Comparison of ENCODE assay signal across 1 cellular context in genomic region chr20:46640044-46640443, GRCh38.
TF ChIP-seq lines count a peak whose summit lies in the region.

No MANE protein-coding gene starts in this region.

TF ChIP-seq in H1, 55 proteins besides CTCF, POLR2A, EP300 and RAD21:
- TF ChIP-seq RXRA (IDR thresholded peaks at IDR 0.05; ENCODE audit: insufficient read depth, low read depth, low read length), result no peak
- no peak for TF ChIP-seq TAF7 (optimal IDR thresholded peaks at IDR 0.05; ENCODE audit: borderline replicate concordance, low read depth, low read length)
- no peak for TF ChIP-seq ASH2L (IDR thresholded peaks at IDR 0.05; ENCODE audit: low read length)
- TF ChIP-seq TCF12 (IDR thresholded peaks at IDR 0.05; ENCODE audit: low read depth, low read length), result no peak
- TF ChIP-seq SP1 (IDR thresholded peaks at IDR 0.05; ENCODE audit: low read depth, low read length), result no peak
- no peak for TF ChIP-seq E2F6 (IDR thresholded peaks at IDR 0.05)
- no peak for TF ChIP-seq RFX5 (IDR thresholded peaks at IDR 0.05; ENCODE audit: borderline replicate concordance, low read depth, low read length)
- no peak for TF ChIP-seq SUZ12 (IDR thresholded peaks at IDR 0.05; ENCODE audit: low read length)
- TF ChIP-seq TEAD4 (IDR thresholded peaks at IDR 0.05; ENCODE audit: low read depth, low read length), result no peak
- no peak for TF ChIP-seq SP4 (IDR thresholded peaks at IDR 0.05; ENCODE audit: low read length)
- TF ChIP-seq HDAC6 (IDR thresholded peaks at IDR 0.05; ENCODE audit: low read depth, low read length), result no peak
- no peak for TF ChIP-seq GABPA (IDR thresholded peaks at IDR 0.05; ENCODE audit: borderline replicate concordance, insufficient read depth, low read length)
- TF ChIP-seq RBBP5 (IDR thresholded peaks at IDR 0.05; ENCODE audit: borderline replicate concordance, low read depth, low read length), result no peak
- TF ChIP-seq RNF2 (IDR thresholded peaks at IDR 0.05; ENCODE audit: borderline replicate concordance, low read depth, low read length, missing control alignments, poor library complexity, severe bottlenecking), result no peak
- no peak for TF ChIP-seq KDM1A (IDR thresholded peaks at IDR 0.05; ENCODE audit: borderline replicate concordance, low read length)
- TF ChIP-seq JUN (IDR thresholded peaks at IDR 0.05; ENCODE audit: low read depth, low read length), result no peak
- no peak for TF ChIP-seq SIX5 (IDR thresholded peaks at IDR 0.05; ENCODE audit: low read depth, low read length)
- TF ChIP-seq CREB1 (IDR thresholded peaks at IDR 0.05), result no peak
- TF ChIP-seq PHF8 (conservative IDR thresholded peaks at IDR 0.05; ENCODE audit: low read depth, low read length), result no peak
